6 cellular contexts compared by ENCODE assay signal in the genomic region with DNA sequence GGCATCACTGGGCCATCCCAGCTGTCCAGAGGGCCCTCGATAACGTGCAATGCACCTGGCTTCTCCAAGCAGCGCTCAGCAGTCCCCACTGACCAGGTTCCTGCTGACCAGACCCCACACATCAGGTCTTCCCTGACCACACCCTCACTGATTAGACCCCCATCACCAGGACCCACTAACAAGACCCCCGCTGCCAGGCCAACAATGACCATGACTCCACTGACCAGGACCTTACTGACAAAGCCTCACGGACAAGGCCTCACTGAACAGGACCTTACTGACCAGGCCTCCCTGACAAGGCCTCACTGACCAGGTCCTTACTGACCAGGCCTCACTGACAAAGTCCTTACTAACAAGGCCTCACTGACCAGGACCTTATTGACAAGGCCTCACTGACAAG.
DNase-seq lines count a peak whose midpoint lies in the region; ATAC-seq and TF ChIP-seq lines count a peak whose summit lies in the region.
"Not testable (repeated sequence)": the region's sequence is repeated elsewhere in the genome, so short reads cannot be mapped to it uniquely, and the experiment has no call there.

No MANE protein-coding gene starts in this region.

- not testable (repeated sequence) for TF ChIP-seq EP300 in esophagus muscularis mucosa (IDR thresholded peaks at IDR 0.05)

- ATAC-seq in right cardiac atrium = not testable (repeated sequence)

- not testable (repeated sequence) for TF ChIP-seq CTCF in esophagus muscularis mucosa (IDR thresholded peaks at IDR 0.05)

- WGBS in esophagus muscularis mucosa = no CpG with 5 or more reads among the region's 5 CpGs
- WGBS in right cardiac atrium = 95% methylated on average over 3 of the region's 5 CpGs

- H3K9me3 ChIP-seq in esophagus muscularis mucosa; right cardiac atrium (ENCODE audit: control insufficient read depth, low read length): not testable (repeated sequence)

- not testable (repeated sequence) for H3K27ac ChIP-seq in esophagus muscularis mucosa (replicated peaks in 1 of 4); right cardiac atrium (ENCODE audit: low read length)

- H3K27me3 ChIP-seq in esophagus muscularis mucosa; right cardiac atrium (ENCODE audit: control insufficient read depth, insufficient read depth): not testable (repeated sequence)

- CTCF ChIA-PET in activated naive CD4-positive, alpha-beta T cell treated with anti-CD3 and anti-CD28 coated beads, Interleukin-2, amount 10 ng/mL, durations not matched to agents 7 days and 5 days (lab: Charles Lee) = not testable (repeated sequence)

- not testable (repeated sequence) for TF ChIP-seq POLR2A in esophagus muscularis mucosa (IDR thresholded peaks at IDR 0.05; ENCODE audit: low read depth)

- not testable (repeated sequence) for H3K4me3 ChIP-seq in esophagus muscularis mucosa; right cardiac atrium (ENCODE audit: low read length)

- H3K4me1 Mint-ChIP-seq in activated naive CD4-positive, alpha-beta T cell treated with anti-CD3 and anti-CD28 coated beads, Interleukin-2, amount 10 ng/mL, durations not matched to agents 7 days and 5 days; activated naive CD4-positive, alpha-beta T cell treated with anti-CD3 and anti-CD28 coated beads, Interleukin-2, amount 50 U/mL, for 24 hours: not testable (repeated sequence)

- H3K27me3 Mint-ChIP-seq in activated naive CD4-positive, alpha-beta T cell treated with anti-CD3 and anti-CD28 coated beads, Interleukin-2, amount 10 ng/mL, durations not matched to agents 7 days and 5 days; activated naive CD4-positive, alpha-beta T cell treated with anti-CD3 and anti-CD28 coated beads, Interleukin-2, amount 50 U/mL, for 24 hours: not testable (repeated sequence)

- not testable (repeated sequence) for H3K36me3 ChIP-seq in esophagus muscularis mucosa

- peak overlapping the region; percentile 25 for H3K27ac Mint-ChIP-seq in activated naive CD4-positive, alpha-beta T cell treated with anti-CD3 and anti-CD28 coated beads, Interleukin-2, amount 10 ng/mL, durations not matched to agents 7 days and 5 days
- H3K27ac Mint-ChIP-seq in activated naive CD4-positive, alpha-beta T cell treated with anti-CD3 and anti-CD28 coated beads, Interleukin-2, amount 50 U/mL, for 24 hours = peak overlapping the region; percentile 8

- intact Hi-C loops in esophagus muscularis mucosa (cut with DNase I); right cardiac atrium (cut with DNase I): not testable (repeated sequence)

- H3K9me3 Mint-ChIP-seq in activated naive CD4-positive, alpha-beta T cell treated with anti-CD3 and anti-CD28 coated beads, Interleukin-2, amount 10 ng/mL, durations not matched to agents 7 days and 5 days; activated naive CD4-positive, alpha-beta T cell treated with anti-CD3 and anti-CD28 coated beads, Interleukin-2, amount 50 U/mL, for 24 hours: not testable (repeated sequence)

- not testable (repeated sequence) for H3K36me3 Mint-ChIP-seq in activated naive CD4-positive, alpha-beta T cell treated with anti-CD3 and anti-CD28 coated beads, Interleukin-2, amount 10 ng/mL, durations not matched to agents 7 days and 5 days; activated naive CD4-positive, alpha-beta T cell treated with anti-CD3 and anti-CD28 coated beads, Interleukin-2, amount 50 U/mL, for 24 hours

- H3K4me3 Mint-ChIP-seq in activated naive CD4-positive, alpha-beta T cell treated with anti-CD3 and anti-CD28 coated beads, Interleukin-2, amount 10 ng/mL, durations not matched to agents 7 days and 5 days; activated naive CD4-positive, alpha-beta T cell treated with anti-CD3 and anti-CD28 coated beads, Interleukin-2, amount 50 U/mL, for 24 hours: not testable (repeated sequence)

- not testable (repeated sequence) for DNase-seq in activated naive CD4-positive, alpha-beta T cell treated with anti-CD3 and anti-CD28 coated beads, Interleukin-2, amount 10 ng/mL, durations not matched to agents 7 days and 5 days
- DNase-seq in esophagus muscularis mucosa (ENCODE audit: extremely low spot score) (peak; percentile 47), right cardiac atrium (peak in 2 of 3 donors; percentile 21 to 38), iris pigment epithelial cell (ENCODE audit: low read depth) (peak; percentile 0), ureter (ENCODE audit: low spot score) (peak; percentile 41)

- not testable (repeated sequence) for H3K4me1 ChIP-seq in esophagus muscularis mucosa; right cardiac atrium (ENCODE audit: control insufficient read depth, insufficient read depth, low read length)
